8 cellular contexts compared by ENCODE assay signal in the genomic region with DNA sequence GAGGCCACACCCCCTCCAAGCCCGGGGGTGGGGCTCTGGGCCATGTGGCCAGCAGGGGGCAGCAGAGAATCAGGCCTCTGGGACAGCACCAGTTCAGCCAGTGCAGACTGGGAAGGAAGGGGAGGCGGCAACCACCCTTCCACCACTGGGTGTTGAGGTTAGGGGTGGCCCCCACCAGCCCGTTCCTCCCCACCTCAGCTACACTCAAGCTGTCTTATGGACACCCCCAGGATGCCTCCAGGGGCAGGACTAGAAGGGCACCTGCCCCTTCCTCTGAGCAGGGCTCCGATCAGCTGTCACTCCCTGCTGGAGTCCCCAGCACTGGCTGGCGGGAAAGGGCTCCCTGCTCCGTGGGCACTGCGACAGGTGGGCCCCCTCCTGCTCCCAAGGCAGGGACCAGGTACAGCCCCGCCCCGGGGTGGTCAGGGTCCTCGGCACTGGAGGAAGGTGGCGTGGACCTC. TPM values are rescaled to one million over a fixed set of nuclear protein-coding genes. Genes with fewer than 3 reads are reported as not detected.
DNase-seq lines count a peak whose midpoint lies in the region; ATAC-seq, FAIRE-seq and TF ChIP-seq lines count a peak whose summit lies in the region.

No MANE protein-coding gene starts in this region.

- no peak overlapping the region for H3K4me2 ChIP-seq in H1 (ENCODE audit: insufficient read depth in 1 of 2, low read depth in 2 of 2, low read length in 2 of 2)

- no peak overlapping the region for H3K56ac ChIP-seq in H1 (replicated peaks; ENCODE audit: insufficient read length, low read depth, low read length)

- peaks cover 4 to 7% of the 10 kb centered on the region in 2 experiments for H4K20me1 ChIP-seq in H1 (replicated peaks in 1 of 2; ENCODE audit: control insufficient read depth in 1 of 2, insufficient read depth in 2 of 2, low read length in 2 of 2)

- peak; percentile 55 for ATAC-seq in GM18508 (IDR thresholded peaks at IDR 0.05; ENCODE audit: insufficient read depth, unreplicated experiment)
- ATAC-seq in HG02943 (IDR thresholded peaks at IDR 0.05; ENCODE audit: low read depth, unreplicated experiment), result peak; percentile 88
- peak; percentile 94 for ATAC-seq in mucosa of descending colon

- no peaks in the 10 kb centered on the region for H3K79me1 ChIP-seq in H1 (ENCODE audit: low read depth, low read length)

- H3K23ac ChIP-seq in H1 (ENCODE audit: insufficient read length), result no peak overlapping the region

- H2BK120ac ChIP-seq in H1 (replicated peaks; ENCODE audit: low read depth, low read length), result no peak overlapping the region

- H3K9ac ChIP-seq in H1 (replicated peaks in 1 of 4; ENCODE audit: extremely low read depth in 1 of 4, low read depth in 3 of 4, low read length in 3 of 4), result no peak overlapping the region

- intact Hi-C loops in mucosa of descending colon (cut with DNase I, micrococcal nuclease), result loop anchor here in 1 of 2 donors (5.0 kb wide), 2 partner anchors 50 to 105 kb away; no protein-coding TSS in a partner anchor

- H2BK5ac ChIP-seq in H1 (ENCODE audit: low read depth, low read length), result 0 out of 2 replicates have a peak overlapping the region, but pooled peaks have one; percentile 60

- TF ChIP-seq EP300 in H1 (IDR thresholded peaks at IDR 0.05; ENCODE audit: borderline replicate concordance in 1 of 2, low read depth in 2 of 2, low read length in 2 of 2), result no peak

- peak; percentile 33 for DNase-seq in AG09309 (ENCODE audit: low read depth)
- peak; percentile 53 for DNase-seq in NCI-H69 (lab: John Stamatoyannopoulos, UW)
- DNase-seq in activated CD8-positive, alpha-beta memory T cell treated with anti-CD3 and anti-CD28 coated beads for 4 hours (ENCODE audit: low read depth in 2 of 2), result peak; percentile 71 to 79
- peak in 1 of 2 experiments; percentile 99 for DNase-seq in H1 (ENCODE audit: low read depth in 1 of 2, low spot score in 2 of 2)
- peak; percentile 84 to 96 (median 95) for DNase-seq in mucosa of descending colon
- peak; percentile 77 to 83 for DNase-seq in stimulated activated CD8-positive, alpha-beta memory T cell treated with anti-CD3 and anti-CD28 coated beads, Interleukin-7, amount 100 ng/mL, for 1 hour (ENCODE audit: low read depth in 2 of 2)

- TF ChIP-seq CTCF in AG09309 (IDR thresholded peaks at IDR 0.05; ENCODE audit: control insufficient read depth, insufficient read depth, low read depth, low read length, missing control alignments) (peak; percentile 99), H1 (IDR thresholded peaks at IDR 0.05; ENCODE audit: control extremely low read depth in 1 of 3, insufficient read depth in 1 of 3, low read depth in 1 of 3, low read length in 3 of 3) (peak; percentile 89 to 93 (median 91)), mucosa of descending colon (IDR thresholded peaks at IDR 0.05) (peak; percentile 93)

- no peak overlapping the region for H2AFZ ChIP-seq in H1 (ENCODE audit: low read length)

- no peaks in the 10 kb centered on the region for H3K79me2 ChIP-seq in H1 (ENCODE audit: control insufficient read depth in 1 of 2, insufficient read depth in 2 of 2, low read length in 2 of 2)

- FAIRE-seq in H1 (lab: Jason Lieb, UNC), result no peak

- H4K8ac ChIP-seq in H1 (ENCODE audit: extremely low read depth, insufficient read depth, low read length), result no peak overlapping the region

- no peak overlapping the region for H3K18ac ChIP-seq in H1 (ENCODE audit: extremely low read depth, low read length)

- no peak for TF ChIP-seq POLR2A in H1 (IDR thresholded peaks at IDR 0.05; ENCODE audit: control extremely low read depth in 1 of 2, low read depth in 2 of 2, low read length in 2 of 2)

- no peaks in the 10 kb centered on the region for H3K9me3 ChIP-seq in H1 (ENCODE audit: insufficient read depth in 2 of 2, low read depth in 1 of 2, low read length in 1 of 2)
- no peaks in the 10 kb centered on the region for H3K9me3 ChIP-seq in mucosa of descending colon

- TF ChIP-seq RAD21 in H1 (IDR thresholded peaks at IDR 0.05 in 1 of 2, conservative IDR thresholded peaks at IDR 0.05 in 1 of 2; ENCODE audit: low read depth in 2 of 2, low read length in 2 of 2), result peak; percentile 86 to 91

- peaks cover 0 to 12% (median 4%) of the 10 kb centered on the region in 4 experiments; a peak in 5 of 8 replicates for H3K36me3 ChIP-seq in H1 (ENCODE audit: control insufficient read depth in 2 of 4, insufficient read depth in 4 of 4, low read length in 3 of 4)
- H3K36me3 ChIP-seq in mucosa of descending colon (ENCODE audit: low read depth), result no peaks in the 10 kb centered on the region

- POLR2A ChIA-PET in H1 (lab: Charles Lee; ENCODE audit: partially characterized antibody), result interaction anchor here (2.5 kb wide), 1 partner anchor 22 kb away, joined by 9 read pairs; the partner anchor contains the start of gene KATNB1

- H3K14ac ChIP-seq in H1 (ENCODE audit: insufficient read length), result no peak overlapping the region

- WGBS in H1 (ENCODE audit: extremely low coverage in 1 of 2, insufficient coverage in 1 of 2, insufficient read length in 1 of 2, insufficient replicate concordance in 2 of 2, low coverage in 1 of 2, low lambda C conversion rate in 2 of 2, missing lambda C conversion rate in 1 of 2), 2 experiments, result 67% methylated on average over 10 of the region's 11 CpGs; no CpG with 5 or more reads in 1 of the 2 experiments

- CTCF ChIA-PET in H1 (lab: Charles Lee; ENCODE audit: partially characterized antibody), result interaction anchor here (0.8 to 4.4 kb wide), 29 partner anchors 9 to 354 kb away, joined by 3 to 24 read pairs (median 4); partner anchors contain the start of genes ADGRG3 and KATNB1

- no peak overlapping the region for H2BK15ac ChIP-seq in H1 (ENCODE audit: low read length)

- H4K5ac ChIP-seq in H1 (ENCODE audit: insufficient read length, low read depth, low read length), result peak overlapping the region; percentile 21

- no peak overlapping the region for H3K4ac ChIP-seq in H1 (replicated peaks; ENCODE audit: insufficient read length, low read depth, low read length)

- no peak overlapping the region for H4K91ac ChIP-seq in H1 (replicated peaks; ENCODE audit: insufficient read length, low read length)

- H2BK12ac ChIP-seq in H1 (ENCODE audit: low read depth, low read length), result no peak overlapping the region

- H3K27ac ChIP-seq in H1 (ENCODE audit: low read depth, low read length), result no peak overlapping the region

- no peaks in the 10 kb centered on the region; a peak in 1 of 7 replicates for H3K27me3 ChIP-seq in H1 (replicated peaks in 1 of 4; ENCODE audit: control insufficient read depth in 3 of 4, extremely low read depth in 1 of 4, insufficient read depth in 3 of 4, low read length in 3 of 4)

- H3K23me2 ChIP-seq in H1 (ENCODE audit: low read depth, low read length), result no peaks in the 10 kb centered on the region

- no peak overlapping the region for H2AK5ac ChIP-seq in H1 (ENCODE audit: low read depth, low read length)

- no peak overlapping the region for H2BK20ac ChIP-seq in H1 (ENCODE audit: low read length)

- H3K4me1 ChIP-seq in H1 (replicated peaks in 1 of 4; ENCODE audit: control insufficient read depth in 3 of 4, insufficient read depth in 4 of 4, low read length in 3 of 4), result peaks cover 0 to 12% (median 7%) of the 10 kb centered on the region in 4 experiments; a peak in 4 of 7 replicates
- no peaks in the 10 kb centered on the region for H3K4me1 ChIP-seq in mucosa of descending colon (ENCODE audit: low read depth)

- H3K4me3 ChIP-seq in AG09309 (ENCODE audit: control insufficient read depth, low read depth, low read length) (no peak overlapping the region), H1 (ENCODE audit: extremely low read depth in 1 of 4, insufficient read depth in 2 of 4, low read depth in 3 of 4, low read length in 4 of 4) (no peak overlapping the region), mucosa of descending colon (no peak overlapping the region)

TF ChIP-seq in H1, 55 proteins besides CTCF, POLR2A, EP300 and RAD21 (continues in another document):
- TF ChIP-seq, protein P1, sequence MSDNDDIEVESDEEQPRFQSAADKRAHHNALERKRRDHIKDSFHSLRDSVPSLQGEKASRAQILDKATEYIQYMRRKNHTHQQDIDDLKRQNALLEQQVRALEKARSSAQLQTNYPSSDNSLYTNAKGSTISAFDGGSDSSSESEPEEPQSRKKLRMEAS (IDR thresholded peaks at IDR 0.05), result no peak
- TF ChIP-seq YY1 (IDR thresholded peaks at IDR 0.05; ENCODE audit: low read depth, low read length) (0 out of 2 replicates have a peak, but pooled peaks have one; percentile 35), SP1 (IDR thresholded peaks at IDR 0.05; ENCODE audit: low read depth, low read length) (peak; percentile 54; the same call in 1 of the 2 replicates), TAF1 (IDR thresholded peaks at IDR 0.05; ENCODE audit: low read depth, low read length) (no peak), EZH2 (IDR thresholded peaks at IDR 0.05; ENCODE audit: low read depth, low read length, severe bottlenecking) (no peak), KDM4A (IDR thresholded peaks at IDR 0.05; ENCODE audit: low read depth, low read length, severe bottlenecking) (no peak)
- TF ChIP-seq, protein P2, sequence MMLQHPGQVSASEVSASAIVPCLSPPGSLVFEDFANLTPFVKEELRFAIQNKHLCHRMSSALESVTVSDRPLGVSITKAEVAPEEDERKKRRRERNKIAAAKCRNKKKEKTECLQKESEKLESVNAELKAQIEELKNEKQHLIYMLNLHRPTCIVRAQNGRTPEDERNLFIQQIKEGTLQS (IDR thresholded peaks at IDR 0.05; ENCODE audit: insufficient read depth, low read depth, low read length), result no peak

RNA-seq across cellular contexts. Expression of gene KATNB1, which starts 21.8 kb away (rescaled TPM):
- total RNA-seq in H1 (2021; fragmentation: NEBNext Ultra II Directional; extraction: Animal tissue kit (Norgen Biotek cat#: 25700)), result 50.2 and 50.3 TPM in 2 replicates
- polyA plus RNA-seq in H1 (2011; rRNA removed), result 60.4 and 88.4 TPM in 2 replicates
- polyA plus RNA-seq in H1 (2011; cell fraction: cytosol; rRNA removed), result 55.3 TPM
- 166 TPM for polyA plus RNA-seq in H1 (2011; cell fraction: nucleus; rRNA removed)
- 25.0 to 47.4 TPM (median 43.4 TPM) in 4 replicates for polyA plus RNA-seq in H1 (2012, experiment 1 of 2)
- 48.3 TPM for polyA plus RNA-seq in H1 (2012, experiment 2 of 2)
- 31.0 TPM for polyA plus RNA-seq in H1 (2013, experiment 1 of 2)
- polyA plus RNA-seq in H1 (2013, experiment 2 of 2), result 28.8 TPM
- polyA minus RNA-seq in H1 (2011; rRNA and poly(A)+ RNA removed), result 31.8 and 43.0 TPM in 2 replicates
- polyA minus RNA-seq in H1 (2011; cell fraction: cytosol; rRNA and poly(A)+ RNA removed), result 29.9 TPM
- polyA minus RNA-seq in H1 (2011; cell fraction: nucleus; rRNA and poly(A)+ RNA removed), result 42.7 TPM
- total RNA-seq in mucosa of descending colon, result 10 to 100 TPM; 12.8 to 21.1 (median 17.9) TPM

RNA-seq across cellular contexts. Expression of gene KIFC3, which starts 44.9 kb away (rescaled TPM):
- total RNA-seq in H1 (2021; fragmentation: NEBNext Ultra II Directional; extraction: Animal tissue kit (Norgen Biotek cat#: 25700)), result 5.3 and 7.1 TPM in 2 replicates
- 2.1 and 3.8 TPM in 2 replicates for polyA plus RNA-seq in H1 (2011; rRNA removed)
- polyA plus RNA-seq in H1 (2011; cell fraction: cytosol; rRNA removed), result 4.4 TPM
- polyA plus RNA-seq in H1 (2011; cell fraction: nucleus; rRNA removed), result 11.5 TPM
- polyA plus RNA-seq in H1 (2012, experiment 1 of 2), result 2.1 to 3.7 TPM (median 2.8 TPM) in 4 replicates
- 1.6 TPM for polyA plus RNA-seq in H1 (2012, experiment 2 of 2)
- 4.3 TPM for polyA plus RNA-seq in H1 (2013, experiment 1 of 2)
- polyA plus RNA-seq in H1 (2013, experiment 2 of 2), result 4.4 TPM
- polyA minus RNA-seq in H1 (2011; rRNA and poly(A)+ RNA removed), result 3.3 and 3.9 TPM in 2 replicates
- 4.9 TPM for polyA minus RNA-seq in H1 (2011; cell fraction: cytosol; rRNA and poly(A)+ RNA removed)
- polyA minus RNA-seq in H1 (2011; cell fraction: nucleus; rRNA and poly(A)+ RNA removed), result 7.5 TPM
- total RNA-seq in mucosa of descending colon, result 10 to 100 TPM in 1 of 3 donors, 1 to 10 TPM in 2; 3.7 to 17.2 (median 8.3) TPM
